In genomic region chr3:68855620-68856019, GRCh38 we compare ENCODE assay signal across 7 cellular contexts.
"Had no signal": no experiment of that assay in that cellular context is flagged by ENCODE, and none has a peak within 500 bp of the region (broad histone marks: within the 10 kb centered on the region; RNA-seq: fewer than 3 reads in every experiment).

No MANE protein-coding gene starts in this region.

- H3K4me2 ChIP-seq: GM23338 had no signal

- H3K36me3 ChIP-seq: HAP-1 had no signal

- H3K27ac ChIP-seq: HL-60 had no signal

- H3K4me3 ChIP-seq: GM23338, HAP-1 had no signal

- DNase-seq: HFFc6 had no signal

- H3K9me3 Mint-ChIP-seq: HFFc6 had no signal

- ATAC-seq: GM23338, HCT116, HepG2 had no signal

- H3K4me3 Mint-ChIP-seq: GM23338, HFFc6, IgD-negative memory B cell had no signal

- H3K4me1 Mint-ChIP-seq: GM23338, IgD-negative memory B cell had no signal

- H3K9me3 ChIP-seq: HAP-1 had no signal

- H2AFZ ChIP-seq: GM23338 had no signal

- H3K27ac Mint-ChIP-seq: GM23338, HFFc6, IgD-negative memory B cell had no signal

- H3K36me3 Mint-ChIP-seq: IgD-negative memory B cell had no signal

- H3K4me1 ChIP-seq: HAP-1 had no signal
